In the genomic region with DNA sequence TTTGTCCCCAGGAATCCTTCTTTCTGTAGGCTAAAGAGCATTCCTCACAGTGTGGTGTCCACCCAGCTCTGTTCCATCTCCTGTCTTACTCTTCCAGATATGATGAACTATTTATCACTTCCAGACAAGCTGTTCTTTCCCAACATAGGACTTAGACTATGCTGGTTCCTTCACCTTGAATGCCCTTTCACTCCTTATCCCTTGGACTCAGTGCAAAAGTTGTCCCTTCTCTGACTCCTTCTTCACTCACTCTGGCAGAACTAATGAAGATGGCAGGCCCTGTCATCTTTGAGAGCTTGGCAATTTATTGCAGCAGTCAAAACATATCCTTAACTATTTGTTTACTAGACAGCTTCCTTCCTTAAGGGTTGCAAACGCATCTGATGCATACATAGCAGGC, we compare ENCODE assay signal across 20 cellular contexts. TPM values are rescaled to one million over a fixed set of nuclear protein-coding genes. Genes with fewer than 3 reads are reported as not detected.
DNase-seq lines count a peak whose midpoint lies in the region; ATAC-seq and TF ChIP-seq lines count a peak whose summit lies in the region.
"Had no signal": no experiment of that assay in that cellular context is flagged by ENCODE, and none has a peak within 500 bp of the region (broad histone marks: within the 10 kb centered on the region; RNA-seq: fewer than 3 reads in every experiment).

No MANE protein-coding gene starts in this region.

- H4K20me1 ChIP-seq in neural cell (ENCODE audit: insufficient read depth) = no peaks in the 10 kb centered on the region
- H4K20me1 ChIP-seq: BLaER1 treated with 17β-estradiol and CSF1 and Interleukin-3, amounts not matched to agents 10 nM and 100 nM had no signal

- H3K4me3 Mint-ChIP-seq in WTC11 = no peak overlapping the region
- no peak overlapping the region for H3K4me3 Mint-ChIP-seq in progenitor cell of endocrine pancreas (ENCODE audit: low read depth)
- no peak overlapping the region for H3K4me3 Mint-ChIP-seq in natural killer cell
- H3K4me3 Mint-ChIP-seq: CD4-positive, alpha-beta memory T cell; H9 had no signal

- H3K9me3 Mint-ChIP-seq in WTC11 = no peaks in the 10 kb centered on the region
- no peaks in the 10 kb centered on the region for H3K9me3 Mint-ChIP-seq in progenitor cell of endocrine pancreas (ENCODE audit: low read depth)
- H3K9me3 Mint-ChIP-seq in natural killer cell = no peaks in the 10 kb centered on the region
- H3K9me3 Mint-ChIP-seq: CD4-positive, alpha-beta memory T cell; H9 had no signal

- H3K4me2 ChIP-seq in neural cell (ENCODE audit: low read length) = no peak overlapping the region
- H3K4me2 ChIP-seq: BLaER1 treated with 17β-estradiol and CSF1 and Interleukin-3, amounts not matched to agents 10 nM and 100 nM had no signal

- H3K4me1 Mint-ChIP-seq in WTC11 (peaks cover 16% of the 10 kb centered on the region), progenitor cell of endocrine pancreas (ENCODE audit: low read depth) (peaks cover 11% of the 10 kb centered on the region), natural killer cell (no peaks in the 10 kb centered on the region)

- H3K9me3 ChIP-seq in HEK293 (ENCODE audit: control insufficient read depth, insufficient read depth, low read depth, low read length) = no peaks in the 10 kb centered on the region
- no peaks in the 10 kb centered on the region for H3K9me3 ChIP-seq in neural cell (ENCODE audit: low read length)
- H3K9me3 ChIP-seq in tibial artery = no peaks in the 10 kb centered on the region
- H3K9me3 ChIP-seq: BE2C; BLaER1 treated with 17β-estradiol and CSF1 and Interleukin-3, amounts not matched to agents 10 nM and 100 nM had no signal

- H3K27me3 ChIP-seq in neural cell (ENCODE audit: insufficient read depth, low read depth, low read length) = no peaks in the 10 kb centered on the region
- peaks cover 0 to 5% of the 10 kb centered on the region in 2 donors for H3K27me3 ChIP-seq in tibial artery
- H3K27me3 ChIP-seq: BE2C had no signal

- TF ChIP-seq EP300 in neural cell (conservative IDR thresholded peaks at IDR 0.05; ENCODE audit: poor library complexity, severe bottlenecking) = no peak

- H3K27me3 Mint-ChIP-seq in WTC11 (ENCODE audit: low read depth) = peaks cover 19% of the 10 kb centered on the region
- H3K27me3 Mint-ChIP-seq in progenitor cell of endocrine pancreas = peaks cover 10% of the 10 kb centered on the region
- peaks cover 15 to 23% of the 10 kb centered on the region in 2 donors for H3K27me3 Mint-ChIP-seq in natural killer cell (ENCODE audit: low read depth in 2 of 2)

- POLR2A ChIA-PET in HEK293 (lab: Yijun Ruan, JAX) = no interaction called here
- POLR2A ChIA-PET in WTC11 (lab: Charles Lee) = no interaction called here

- H3K9ac ChIP-seq in neural cell (ENCODE audit: low read length) = no peak overlapping the region
- H3K9ac ChIP-seq: BLaER1 treated with 17β-estradiol and CSF1 and Interleukin-3, amounts not matched to agents 10 nM and 100 nM had no signal

- no peaks in the 10 kb centered on the region for H3K79me2 ChIP-seq in neural cell (replicated peaks; ENCODE audit: insufficient read depth, low read length)

- H3K27ac Mint-ChIP-seq in WTC11 = peak overlapping the region; percentile 64; the same call in 1 of the 2 replicates
- no peak overlapping the region for H3K27ac Mint-ChIP-seq in progenitor cell of endocrine pancreas
- H3K27ac Mint-ChIP-seq in natural killer cell = no peak overlapping the region
- H3K27ac Mint-ChIP-seq: CD4-positive, alpha-beta memory T cell; H9 had no signal

- H3K4me3 ChIP-seq in HEK293 (ENCODE audit: low read depth, low read length) (no peak overlapping the region), neural cell (ENCODE audit: low read length) (no peak overlapping the region), tibial artery (no peak overlapping the region)
- H3K4me3 ChIP-seq: BLaER1 treated with 17β-estradiol and CSF1 and Interleukin-3, amounts not matched to agents 10 nM and 100 nM had no signal

- H3F3A ChIP-seq in neural cell (ENCODE audit: insufficient read depth, low read length, poor library complexity, severe bottlenecking) = no peaks in the 10 kb centered on the region

- TF ChIP-seq RAD21 in neural cell (conservative IDR thresholded peaks at IDR 0.05) = no peak

- H2AFZ ChIP-seq in neural cell (ENCODE audit: low read depth, low read length) = no peak overlapping the region

- ATAC-seq in WTC11 (no peak), natural killer cell (no peak)
- ATAC-seq: HCT116 had no signal

- intact Hi-C loops in natural killer cell (cut with micrococcal nuclease) = no loop called here
- intact Hi-C loops in tibial artery (cut with DNase I; ENCODE audit: low total_unique reads) = no loop called here

- H3K4me1 ChIP-seq in HEK293 (ENCODE audit: control insufficient read depth, insufficient read depth, low read length) (peaks cover 4% of the 10 kb centered on the region; the same call in 1 of the 2 replicates), tibial artery (peaks cover 0 to 13% (median 11%) of the 10 kb centered on the region in 4 donors)
- H3K4me1 ChIP-seq: BE2C had no signal

- H3K36me3 ChIP-seq in HEK293 (ENCODE audit: control insufficient read depth in 2 of 2, insufficient read depth in 1 of 2, low read length in 2 of 2) (no peaks in the 10 kb centered on the region), neural cell (ENCODE audit: insufficient read depth, low read length) (no peaks in the 10 kb centered on the region), tibial artery (no peaks in the 10 kb centered on the region)
- H3K36me3 ChIP-seq: BE2C; BLaER1 treated with 17β-estradiol and CSF1 and Interleukin-3, amounts not matched to agents 10 nM and 100 nM had no signal

- no peak overlapping the region for H3K27ac ChIP-seq in HEK293 (ENCODE audit: extremely low read depth, low read depth, low read length)
- H3K27ac ChIP-seq in neural cell (ENCODE audit: low read length) = no peak overlapping the region
- H3K27ac ChIP-seq in tibial artery = no peak overlapping the region
- H3K27ac ChIP-seq: 22Rv1; BLaER1 treated with 17β-estradiol and CSF1 and Interleukin-3, amounts not matched to agents 10 nM and 100 nM had no signal

- H3K9me2 ChIP-seq in neural cell (ENCODE audit: insufficient read depth, low read length) = no peaks in the 10 kb centered on the region

- CTCF ChIA-PET in HEK293 (lab: Yijun Ruan, JAX) = interaction anchor here (0.7 to 4.4 kb wide), 2 partner anchors 57 to 229 kb away, joined by 3 to 20 read pairs; a partner anchor contains a TSS
- CTCF ChIA-PET in WTC11 (lab: Charles Lee) = interaction anchor here (0.6 to 1.5 kb wide), 3 partner anchors 56 to 633 kb away, joined by 3 to 5 read pairs (median 3); a partner anchor contains a TSS

- TF ChIP-seq CTCF in HEK293 (tag by site-specific recombination; IDR thresholded peaks at IDR 0.05) (no peak), WTC11 (IDR thresholded peaks at IDR 0.05) (no peak), neural cell (IDR thresholded peaks at IDR 0.05; ENCODE audit: poor library complexity, severe bottlenecking) (no peak), progenitor cell of endocrine pancreas (IDR thresholded peaks at IDR 0.05; ENCODE audit: unreplicated experiment) (no peak), natural killer cell (IDR thresholded peaks at IDR 0.05) (no peak), tibial artery (IDR thresholded peaks at IDR 0.05) (no peak)

- no peaks in the 10 kb centered on the region for H3K36me3 Mint-ChIP-seq in WTC11
- H3K36me3 Mint-ChIP-seq in progenitor cell of endocrine pancreas (ENCODE audit: insufficient read depth) = no peaks in the 10 kb centered on the region
- no peaks in the 10 kb centered on the region for H3K36me3 Mint-ChIP-seq in natural killer cell
- H3K36me3 Mint-ChIP-seq: CD4-positive, alpha-beta memory T cell had no signal

- DNase-seq in AG08395 (ENCODE audit: low spot score) (peak; percentile 4), WTC11 (ENCODE audit: low spot score) (no peak), progenitor cell of endocrine pancreas (ENCODE audit: low spot score, unreplicated experiment) (no peak), natural killer cell (no peak), tibial artery (no peak), SK-N-DZ (ENCODE audit: low spot score) (no peak)
- DNase-seq: AML-193; BE2C; Calu3; CD4-positive, alpha-beta memory T cell; COR-L47; DMS53; DMS79 treated with DMSO at 0.1 percent for 48 hours; GF-D8; H9 had no signal

TF ChIP-seq in HEK293, 187 proteins besides CTCF, POLR2A, EP300 and RAD21 (continues in another document):
- 0 out of 2 replicates have a peak, but pooled peaks have one; percentile 18 for TF ChIP-seq ZNF660 (tag by site-specific recombination; IDR thresholded peaks at IDR 0.05)

RNA-seq across cellular contexts. Expression of a gene that starts 3.5 kb away (rescaled TPM):
- total RNA-seq in WTC11 (2021) = 4.1 to 4.4 TPM (median 4.1 TPM) in 3 replicates
- 8.7 and 10.2 TPM in 2 replicates for polyA plus RNA-seq in neural cell
- 15.8 and 24.4 TPM in 2 replicates for polyA minus RNA-seq in neural cell
- total RNA-seq in progenitor cell of endocrine pancreas = 8.3 and 9.5 TPM in 2 replicates
- total RNA-seq in natural killer cell = 1 to 10 TPM in 1 of 3 donors, under 1 TPM in 2; 0.65 to 1.2 (median 0.79) TPM
- 1.4 and 2.7 TPM in 2 replicates for polyA plus RNA-seq in SK-N-DZ (2014; cell fraction: cytosol; rRNA removed)
- 0.77 and 1.4 TPM in 2 replicates for polyA plus RNA-seq in SK-N-DZ (2014; cell fraction: nucleus; rRNA removed)

RNA-seq across cellular contexts. Expression of a gene that starts 23.5 kb away (rescaled TPM):
- total RNA-seq in WTC11 (2021) = 4.2 to 4.4 TPM (median 4.3 TPM) in 3 replicates
- polyA plus RNA-seq in neural cell = 18.6 and 22.2 TPM in 2 replicates
- polyA minus RNA-seq in neural cell = 38.2 and 41.7 TPM in 2 replicates
- total RNA-seq in progenitor cell of endocrine pancreas = 11.2 and 11.6 TPM in 2 replicates
- total RNA-seq in natural killer cell = 10 to 100 TPM; 10.2 to 12.8 (median 10.5) TPM
- 2.2 and 3.9 TPM in 2 replicates for polyA plus RNA-seq in SK-N-DZ (2014; cell fraction: cytosol; rRNA removed)
- polyA plus RNA-seq in SK-N-DZ (2014; cell fraction: nucleus; rRNA removed) = 0.99 and 1.3 TPM in 2 replicates

RNA-seq across cellular contexts. Expression of a gene that starts 55.6 kb away (rescaled TPM):
- total RNA-seq in WTC11 (2021) (5.2 to 5.5 TPM (median 5.3 TPM) in 3 replicates), progenitor cell of endocrine pancreas (2.1 and 2.6 TPM in 2 replicates), natural killer cell (1 to 10 TPM; 2.9 to 5.8 (median 2.9) TPM)
- polyA plus RNA-seq in neural cell = 5.5 and 7.6 TPM in 2 replicates
- 6.1 and 7.5 TPM in 2 replicates for polyA minus RNA-seq in neural cell
- 4.0 and 5.4 TPM in 2 replicates for polyA plus RNA-seq in SK-N-DZ (2014; cell fraction: cytosol; rRNA removed)
- polyA plus RNA-seq in SK-N-DZ (2014; cell fraction: nucleus; rRNA removed) = 0.73 and 2.0 TPM in 2 replicates
